Comparison of ENCODE assay signal across 1 cellular context in genomic region chr10:103120977-103121735, GRCh38.
TF ChIP-seq lines count a peak whose summit lies in the region.

No MANE protein-coding gene starts in this region.

TF ChIP-seq in HepG2, 621 proteins besides CTCF, POLR2A, EP300 and RAD21 (continued from another document and continues in another):
- TF ChIP-seq TFDP1 (CRISPR knock-in tag; IDR thresholded peaks at IDR 0.05; ENCODE audit: borderline replicate concordance) (no peak), THYN1 (CRISPR knock-in tag; IDR thresholded peaks at IDR 0.05; ENCODE audit: borderline replicate concordance, low read depth) (no peak), ZMYM4 (CRISPR knock-in tag; IDR thresholded peaks at IDR 0.05) (peak; percentile 53; the same call in 1 of the 2 replicates), ZBTB38 (CRISPR knock-in tag; IDR thresholded peaks at IDR 0.05) (no peak), DRAP1 (CRISPR knock-in tag; IDR thresholded peaks at IDR 0.05) (0 out of 2 replicates have a peak, but pooled peaks have one; percentile 29), HNRNPL (IDR thresholded peaks at IDR 0.05; ENCODE audit: low read depth, low read length) (no peak), ZMYM2 (CRISPR knock-in tag; IDR thresholded peaks at IDR 0.05) (peak; percentile 75), SNRNP70 (IDR thresholded peaks at IDR 0.05; ENCODE audit: low read depth, low read length) (no peak), HDAC1 (CRISPR knock-in tag; IDR thresholded peaks at IDR 0.05) (peak; percentile 70), POLR2G (IDR thresholded peaks at IDR 0.05; ENCODE audit: low read depth, low read length) (no peak), ZBTB49 (CRISPR knock-in tag; IDR thresholded peaks at IDR 0.05; ENCODE audit: borderline replicate concordance) (no peak), HBP1 (CRISPR knock-in tag; IDR thresholded peaks at IDR 0.05; ENCODE audit: low read depth) (no peak), PLRG1 (conservative IDR thresholded peaks at IDR 0.05) (no peak), SIX4 (CRISPR knock-in tag; IDR thresholded peaks at IDR 0.05) (peak; percentile 69; the same call in 1 of the 2 replicates), MIXL1 (CRISPR knock-in tag; IDR thresholded peaks at IDR 0.05) (peak; percentile 75), DMAP1 (CRISPR knock-in tag; IDR thresholded peaks at IDR 0.05) (peak; percentile 37; the same call in 1 of the 2 replicates), ERF (CRISPR knock-in tag; IDR thresholded peaks at IDR 0.05) (peak; percentile 58; the same call in 1 of the 2 replicates), TARDBP (CRISPR knock-in tag; IDR thresholded peaks at IDR 0.05) (peak; percentile 48; the same call in 1 of the 2 replicates), HDAC2 (CRISPR knock-in tag; IDR thresholded peaks at IDR 0.05) (peak; percentile 85), HOXA3 (CRISPR knock-in tag; IDR thresholded peaks at IDR 0.05) (peak; percentile 46), NFE2L1 (CRISPR knock-in tag; IDR thresholded peaks at IDR 0.05; ENCODE audit: borderline replicate concordance) (no peak), ZNF800 (CRISPR knock-in tag; IDR thresholded peaks at IDR 0.05) (no peak), DBP (CRISPR knock-in tag; IDR thresholded peaks at IDR 0.05; ENCODE audit: not compliant biosample characterization) (no peak), ZNF747 (CRISPR knock-in tag; IDR thresholded peaks at IDR 0.05; ENCODE audit: borderline replicate concordance) (no peak), SOX5 (CRISPR knock-in tag; IDR thresholded peaks at IDR 0.05; ENCODE audit: borderline replicate concordance) (peak; percentile 95), PBX2 (CRISPR knock-in tag; IDR thresholded peaks at IDR 0.05) (no peak), HMGXB4 (CRISPR knock-in tag; IDR thresholded peaks at IDR 0.05; ENCODE audit: borderline replicate concordance in 1 of 2, low read depth in 1 of 2) (peak in 1 of 2 experiments; percentile 16; a peak in 1 of 4 replicates), MED1 (CRISPR knock-in tag; IDR thresholded peaks at IDR 0.05) (peak; percentile 75), CEBPG (CRISPR knock-in tag; IDR thresholded peaks at IDR 0.05) (peak; percentile 84), NR2F1 (CRISPR knock-in tag; IDR thresholded peaks at IDR 0.05) (no peak), SAP130 (CRISPR knock-in tag; IDR thresholded peaks at IDR 0.05; ENCODE audit: low read depth) (peak; percentile 83), KIAA2018 (CRISPR knock-in tag; IDR thresholded peaks at IDR 0.05; ENCODE audit: borderline replicate concordance) (no peak), ARID5B (CRISPR knock-in tag; IDR thresholded peaks at IDR 0.05) (peak; percentile 92)
